ENCODE assay signal across 12 cellular contexts in genomic region chr2:71578665-71579371, GRCh38.
DNase-seq lines count a peak whose midpoint lies in the region; ATAC-seq and TF ChIP-seq lines count a peak whose summit lies in the region.
"Had no signal": no experiment of that assay in that cellular context is flagged by ENCODE, and none has a peak within 500 bp of the region (broad histone marks: within the 10 kb centered on the region; RNA-seq: fewer than 3 reads in every experiment).

No MANE protein-coding gene starts in this region.

- DNase-seq in RPMI7951 (ENCODE audit: low read depth): peak; percentile 55
- DNase-seq in fibroblast of pulmonary artery (ENCODE audit: low read depth): peak; percentile 55
- DNase-seq in superior temporal gyrus (ENCODE audit: extremely low spot score): peak; percentile 89
- no peak for DNase-seq in PC-3
- no peak for DNase-seq in GM10248 (ENCODE audit: extremely low spot score)
- no peak for DNase-seq in NCI-H1930 (lab: John Stamatoyannopoulos, UW)
- DNase-seq: COR-L47, KBM-7, kidney glomerular epithelial cell had no signal

- H3K4me2 ChIP-seq in PC-3 (ENCODE audit: low read length): no peak overlapping the region

- no peak for ATAC-seq in PC-3
- ATAC-seq in GM18909 (IDR thresholded peaks at IDR 0.05; ENCODE audit: poor library complexity, unreplicated experiment): no peak

- no peaks in the 10 kb centered on the region for H3F3A ChIP-seq in PC-3 (ENCODE audit: low read length, unreplicated experiment)

- CTCF ChIA-PET in PC-3 (lab: Charles Lee) (no interaction called here), GM10248 (lab: Yijun Ruan, JAX) (no interaction called here)

- peak overlapping the region; percentile 8 for H3K27ac ChIP-seq in mesodermal cell (ENCODE audit: low read depth, low read length, severe bottlenecking)
- no peak overlapping the region for H3K27ac ChIP-seq in PC-3 (ENCODE audit: low read length)
- H3K27ac ChIP-seq: parathyroid adenoma had no signal

- H3K9me3 ChIP-seq in mesodermal cell (ENCODE audit: control insufficient read depth, low read length): no peaks in the 10 kb centered on the region
- no peaks in the 10 kb centered on the region for H3K9me3 ChIP-seq in PC-3 (ENCODE audit: low read length)

- H3K4me3 ChIP-seq in fibroblast of pulmonary artery (replicated peaks; ENCODE audit: low read depth, low read length) (no peak overlapping the region), mesodermal cell (ENCODE audit: extremely low read depth, insufficient read depth, low read length, poor library complexity, severe bottlenecking) (no peak overlapping the region), PC-3 (ENCODE audit: low read length) (no peak overlapping the region)

- H3K9me2 ChIP-seq in PC-3 (replicated peaks; ENCODE audit: low read length): no peaks in the 10 kb centered on the region

- no peak overlapping the region for H3K9ac ChIP-seq in PC-3 (ENCODE audit: low read length)
- H3K9ac ChIP-seq: parathyroid adenoma had no signal

- intact Hi-C loops in PC-3 (cut with micrococcal nuclease): no loop called here

- WGBS in mesodermal cell (ENCODE audit: insufficient coverage in 2 of 2), 2 experiments: 90 to 93% methylated on average over 23 to 25 of the region's 25 CpGs

- no TSS peak for BruUV-seq in PC-3 (replicated peaks; lab: Mats Ljungman, UMichigan)

- no peaks in the 10 kb centered on the region for H3K79me2 ChIP-seq in PC-3 (ENCODE audit: low read length)
- H3K79me2 ChIP-seq: parathyroid adenoma had no signal

- TF ChIP-seq CTCF in fibroblast of pulmonary artery (IDR thresholded peaks at IDR 0.05; ENCODE audit: low read length, missing control alignments) (no peak), PC-3 (conservative IDR thresholded peaks at IDR 0.05; ENCODE audit: low read depth, low read length) (no peak), GM10248 (IDR thresholded peaks at IDR 0.05; ENCODE audit: control extremely low read depth, extremely low read depth, low read depth, missing control alignments) (no peak)

- H3K4me1 ChIP-seq in mesodermal cell (ENCODE audit: control insufficient read depth, insufficient read depth, low read length, poor library complexity, severe bottlenecking): no peaks in the 10 kb centered on the region
- H3K4me1 ChIP-seq in PC-3 (ENCODE audit: insufficient read depth, low read length): no peaks in the 10 kb centered on the region
- H3K4me1 ChIP-seq: parathyroid adenoma had no signal

- H4K20me1 ChIP-seq in PC-3 (ENCODE audit: low read length): no peaks in the 10 kb centered on the region

- H3K36me3 ChIP-seq in mesodermal cell (ENCODE audit: control insufficient read depth, insufficient read depth, low read length): no peaks in the 10 kb centered on the region
- no peaks in the 10 kb centered on the region for H3K36me3 ChIP-seq in PC-3 (ENCODE audit: low read depth, low read length)

- no peak overlapping the region for H2AFZ ChIP-seq in PC-3 (ENCODE audit: low read length)
- H2AFZ ChIP-seq: parathyroid adenoma had no signal

- POLR2A ChIA-PET in PC-3 (lab: Charles Lee; ENCODE audit: unreplicated experiment): no interaction called here
- POLR2A ChIA-PET in GM10248 (lab: Yijun Ruan, JAX): no interaction called here

- H3K27me3 ChIP-seq in PC-3 (ENCODE audit: low read length): no peaks in the 10 kb centered on the region

Comparison
In these comparisons a context has a peak if more than half of its experiments do, and no peak if none do; other contexts are left out.
1. DNase-seq: peak in RPMI7951 (single experiment), fibroblast of pulmonary artery (single experiment) and superior temporal gyrus (single experiment); none in PC-3 (single experiment), GM10248 (single experiment) and NCI-H1930 (0 of 2).